14 cellular contexts compared by ENCODE assay signal in the genomic region with DNA sequence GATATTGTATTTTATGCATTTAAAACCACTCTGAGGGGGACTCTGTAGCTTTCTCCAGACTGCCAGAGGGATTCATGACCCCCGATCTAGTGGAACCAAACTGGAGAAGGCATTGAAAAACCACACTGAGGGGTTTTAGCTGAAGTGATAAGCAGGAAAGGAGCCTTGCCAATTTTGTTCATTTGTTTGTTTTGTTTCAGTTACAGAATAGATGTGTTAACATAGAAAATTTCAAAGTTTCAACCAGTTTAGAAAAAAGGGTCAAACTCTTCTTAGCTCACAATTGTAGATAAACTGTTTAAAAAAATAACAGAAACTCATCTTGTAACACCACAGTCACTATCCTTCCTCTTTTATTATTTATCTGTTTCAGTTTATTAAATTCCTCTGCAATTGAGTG. TPM values are rescaled to one million over a fixed set of nuclear protein-coding genes. Genes with fewer than 3 reads are reported as not detected.
DNase-seq lines count a peak whose midpoint lies in the region; ATAC-seq and TF ChIP-seq lines count a peak whose summit lies in the region.
"Had no signal": no experiment of that assay in that cellular context is flagged by ENCODE, and none has a peak within 500 bp of the region (broad histone marks: within the 10 kb centered on the region; RNA-seq: fewer than 3 reads in every experiment).

No MANE protein-coding gene starts in this region.

- H3K27ac Mint-ChIP-seq in T-helper 1 cell treated with Interleukin-12 subunit alpha and Interleukin-12 subunit beta and Interleukin-4 antibody, amounts not matched to agents 30 μg/mL and 1 μg/mL, for 36 hours: peak overlapping the region; percentile 78
- H3K27ac Mint-ChIP-seq in activated CD8-positive, alpha-beta T cell treated with anti-CD3 and anti-CD28 coated beads for 36 hours: peak overlapping the region; percentile 80
- H3K27ac Mint-ChIP-seq in memory B cell: peak overlapping the region; percentile 15

- CTCF ChIA-PET in activated CD8-positive, alpha-beta T cell treated with anti-CD3 and anti-CD28 coated beads for 36 hours (lab: Charles Lee): interaction anchor here (0.7 to 1.8 kb wide), 7 partner anchors 9 to 305 kb away, joined by 3 to 5 read pairs (median 3); no protein-coding TSS in a partner anchor

- POLR2A ChIA-PET in activated CD8-positive, alpha-beta T cell treated with anti-CD3 and anti-CD28 coated beads for 36 hours (lab: Charles Lee): interaction anchor here (1.1 to 2.4 kb wide), 2 partner anchors 14 to 20 kb away, joined by 3 to 11 read pairs; partner anchors contain the start of gene TAB2

- DNase-seq in T-helper 1 cell (no peak), EH (ENCODE audit: low read depth) (peak; percentile 11), memory B cell (ENCODE audit: low spot score in 2 of 2) (no peak), D341Med (ENCODE audit: low spot score) (no peak), superior temporal gyrus (ENCODE audit: extremely low spot score) (no peak), LoVo (ENCODE audit: low spot score) (no peak)
- DNase-seq in activated CD8-positive, alpha-beta T cell treated with anti-CD3 and anti-CD28 coated beads for 36 hours: no peak
- DNase-seq: cerebellar nuclear complex, DMS53, heart right ventricle, left colon, nucleus accumbens, SHP77 had no signal

- peaks cover 31% of the 10 kb centered on the region for H3K36me3 Mint-ChIP-seq in T-helper 1 cell treated with Interleukin-12 subunit alpha and Interleukin-12 subunit beta and Interleukin-4 antibody, amounts not matched to agents 30 μg/mL and 1 μg/mL, for 36 hours (ENCODE audit: low read depth)
- H3K36me3 Mint-ChIP-seq in activated CD8-positive, alpha-beta T cell treated with anti-CD3 and anti-CD28 coated beads for 36 hours (ENCODE audit: low read depth): peaks cover 37% of the 10 kb centered on the region
- H3K36me3 Mint-ChIP-seq in memory B cell: peaks cover 5% of the 10 kb centered on the region

- peaks cover 75% of the 10 kb centered on the region for H3K4me1 Mint-ChIP-seq in T-helper 1 cell treated with Interleukin-12 subunit alpha and Interleukin-12 subunit beta and Interleukin-4 antibody, amounts not matched to agents 30 μg/mL and 1 μg/mL, for 36 hours (ENCODE audit: low read depth)
- peaks cover 87% of the 10 kb centered on the region for H3K4me1 Mint-ChIP-seq in activated CD8-positive, alpha-beta T cell treated with anti-CD3 and anti-CD28 coated beads for 36 hours (ENCODE audit: low read depth)
- peaks cover 47% of the 10 kb centered on the region for H3K4me1 Mint-ChIP-seq in memory B cell

- no peak for ATAC-seq in activated CD8-positive, alpha-beta T cell treated with anti-CD3 and anti-CD28 coated beads for 36 hours
- ATAC-seq in memory B cell (ENCODE audit: low read depth): peak; percentile 35

- TF ChIP-seq CTCF in activated CD8-positive, alpha-beta T cell treated with anti-CD3 and anti-CD28 coated beads for 36 hours (IDR thresholded peaks at IDR 0.05): no peak

- no peaks in the 10 kb centered on the region for H3K27me3 Mint-ChIP-seq in T-helper 1 cell treated with Interleukin-12 subunit alpha and Interleukin-12 subunit beta and Interleukin-4 antibody, amounts not matched to agents 30 μg/mL and 1 μg/mL, for 36 hours (ENCODE audit: low read depth)
- H3K27me3 Mint-ChIP-seq in activated CD8-positive, alpha-beta T cell treated with anti-CD3 and anti-CD28 coated beads for 36 hours: no peaks in the 10 kb centered on the region
- H3K27me3 Mint-ChIP-seq in memory B cell: no peaks in the 10 kb centered on the region

- no peaks in the 10 kb centered on the region for H3K9me3 Mint-ChIP-seq in T-helper 1 cell treated with Interleukin-12 subunit alpha and Interleukin-12 subunit beta and Interleukin-4 antibody, amounts not matched to agents 30 μg/mL and 1 μg/mL, for 36 hours
- H3K9me3 Mint-ChIP-seq in activated CD8-positive, alpha-beta T cell treated with anti-CD3 and anti-CD28 coated beads for 36 hours: peaks cover 4% of the 10 kb centered on the region
- H3K9me3 Mint-ChIP-seq in memory B cell: no peaks in the 10 kb centered on the region

- H3K4me3 Mint-ChIP-seq in T-helper 1 cell treated with Interleukin-12 subunit alpha and Interleukin-12 subunit beta and Interleukin-4 antibody, amounts not matched to agents 30 μg/mL and 1 μg/mL, for 36 hours: peak overlapping the region; percentile 64
- no peak overlapping the region for H3K4me3 Mint-ChIP-seq in activated CD8-positive, alpha-beta T cell treated with anti-CD3 and anti-CD28 coated beads for 36 hours
- no peak overlapping the region for H3K4me3 Mint-ChIP-seq in memory B cell

- intact Hi-C loops in activated CD8-positive, alpha-beta T cell treated with anti-CD3 and anti-CD28 coated beads for 36 hours (cut with micrococcal nuclease): loop anchor here (5.0 kb wide), 1 partner anchor 305 kb away; no protein-coding TSS in a partner anchor

RNA-seq across cellular contexts. Expression of gene TAB2, which starts 19.8 kb away (rescaled TPM):
- 10 to 100 TPM; 64.8 to 69.1 TPM for total RNA-seq in activated CD8-positive, alpha-beta T cell treated with anti-CD3 and anti-CD28 coated beads for 36 hours

Comparison
In these comparisons a context has a peak if more than half of its experiments do, and no peak if none do; other contexts are left out.
1. H3K27ac Mint-ChIP-seq: peak in every context shown above with its lines; median percentile 80 in activated CD8-positive, alpha-beta T cell treated with anti-CD3 and anti-CD28 coated beads for 36 hours; 78 in T-helper 1 cell treated with Interleukin-12 subunit alpha and Interleukin-12 subunit beta and Interleukin-4 antibody, amounts not matched to agents 30 μg/mL and 1 μg/mL, for 36 hours; 15 in memory B cell.